In the genomic region with DNA sequence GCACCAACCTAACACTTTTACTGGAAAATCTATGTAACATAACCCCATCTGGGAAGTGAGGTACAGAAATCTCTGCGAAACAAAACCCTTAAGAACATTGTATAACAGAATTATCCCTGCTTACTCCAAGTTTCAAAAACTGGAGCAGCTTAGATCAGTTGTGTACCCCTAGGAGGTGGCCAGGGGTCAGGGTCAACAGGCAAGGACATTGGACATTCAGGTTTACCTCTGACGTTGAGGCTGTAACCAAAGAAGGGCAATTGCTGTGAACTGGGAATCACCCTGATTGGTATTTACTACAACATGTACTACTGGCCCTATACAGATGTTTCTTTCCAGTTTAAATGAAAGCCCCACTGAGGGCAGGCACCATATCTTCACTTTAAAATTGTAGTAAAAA, we compare ENCODE assay signal across 20 cellular contexts. TPM values are rescaled to one million over a fixed set of nuclear protein-coding genes. Genes with fewer than 3 reads are reported as not detected.
DNase-seq lines count a peak whose midpoint lies in the region; ATAC-seq, FAIRE-seq and TF ChIP-seq lines count a peak whose summit lies in the region.
"Had no signal": no experiment of that assay in that cellular context is flagged by ENCODE, and none has a peak within 500 bp of the region (broad histone marks: within the 10 kb centered on the region; RNA-seq: fewer than 3 reads in every experiment).

No MANE protein-coding gene starts in this region.

- DNase-seq in GM12892 (ENCODE audit: insufficient read length) (no peak), SIG-M5 treated with dmso at 0.1 percent for 504 hours (lab: John Stamatoyannopoulos, UW; ENCODE audit: unreplicated experiment) (no peak)
- DNase-seq: activated T-cell treated with anti-CD3 and anti-CD28 coated beads, Interleukin-2, amount 50 U/mL, for 1 hour; anterior cingulate cortex; dermis blood vessel endothelial cell; IMR-90; midbrain; NCI-H1105 treated with DMSO at 0.1 percent for 48 hours; NCI-H2029 treated with DMSO at 0.1 percent for 48 hours; NCI-H226; psoas muscle; SHP77 treated with DMSO at 0.1 percent for 48 hours had no signal

- no peak overlapping the region; a peak in 1 of 22 replicates for H3K9ac ChIP-seq in BLaER1 treated with 17β-estradiol and CSF1 and Interleukin-3, amounts not matched to agents 10 nM and 100 nM
- H3K9ac ChIP-seq in Loucy (ENCODE audit: low read depth, low read length, poor library complexity, severe bottlenecking): peak overlapping the region; percentile 80
- H3K9ac ChIP-seq in mucosa of rectum (ENCODE audit: low read depth in 1 of 2, low read length in 2 of 2): no peak overlapping the region

- ATAC-seq in GM18511 (IDR thresholded peaks at IDR 0.05; ENCODE audit: unreplicated experiment): no peak
- ATAC-seq: heart left ventricle, left lobe of liver, psoas muscle had no signal

- TF ChIP-seq CTCF in Loucy (conservative IDR thresholded peaks at IDR 0.05; ENCODE audit: low read length): no peak

- no peak overlapping the region for H3K27ac ChIP-seq in BLaER1 treated with 17β-estradiol and CSF1 and Interleukin-3, amounts not matched to agents 10 nM and 100 nM
- peak overlapping the region; percentile 96 for H3K27ac ChIP-seq in mucosa of rectum (ENCODE audit: low read depth in 2 of 2, low read length in 2 of 2)
- H3K27ac ChIP-seq: neutrophil had no signal

- H4K20me1 ChIP-seq in BLaER1 treated with 17β-estradiol and CSF1 and Interleukin-3, amounts not matched to agents 10 nM and 100 nM: peaks cover 0 to 34% (median 12%) of the 10 kb centered on the region in 11 experiments; a peak in 13 of 22 replicates
- H4K20me1 ChIP-seq in Loucy (ENCODE audit: insufficient read depth, low read length, poor library complexity, severe bottlenecking): no peaks in the 10 kb centered on the region

- peak overlapping the region in 9 of 11 experiments; percentile 76 to 96 (median 89); a peak in 14 of 22 replicates for H3K4me2 ChIP-seq in BLaER1 treated with 17β-estradiol and CSF1 and Interleukin-3, amounts not matched to agents 10 nM and 100 nM
- peak overlapping the region; percentile 81 for H3K4me2 ChIP-seq in Loucy (ENCODE audit: low read depth, low read length, poor library complexity, severe bottlenecking)

- no peak for TF ChIP-seq POLR2A in GM12892 (IDR thresholded peaks at IDR 0.05; ENCODE audit: low read depth, low read length)

- H3K27me3 ChIP-seq in BLaER1 treated with 17β-estradiol and CSF1 and Interleukin-3, amounts not matched to agents 10 nM and 100 nM: peaks cover 31 to 43% (median 35%) of the 10 kb centered on the region in 11 experiments
- H3K27me3 ChIP-seq in Loucy (ENCODE audit: insufficient read depth, low read length, poor library complexity, severe bottlenecking) (no peaks in the 10 kb centered on the region), mucosa of rectum (ENCODE audit: control insufficient read depth in 2 of 2, insufficient read depth in 2 of 2, low read length in 2 of 2) (peaks cover 12 to 13% of the 10 kb centered on the region in 2 donors)

- peaks cover 0 to 16% (median 12%) of the 10 kb centered on the region in 11 experiments; a peak in 15 of 22 replicates for H3K36me3 ChIP-seq in BLaER1 treated with 17β-estradiol and CSF1 and Interleukin-3, amounts not matched to agents 10 nM and 100 nM
- H3K36me3 ChIP-seq in Loucy (ENCODE audit: insufficient read depth, low read length): no peaks in the 10 kb centered on the region; the same call in 1 of the 2 replicates
- H3K36me3 ChIP-seq in mucosa of rectum (ENCODE audit: control insufficient read depth in 2 of 2, insufficient read depth in 2 of 2, low read length in 2 of 2): peaks cover 0 to 5% of the 10 kb centered on the region in 2 donors
- H3K36me3 ChIP-seq: neutrophil had no signal

- no peaks in the 10 kb centered on the region for H3K9me3 ChIP-seq in BLaER1 treated with 17β-estradiol and CSF1 and Interleukin-3, amounts not matched to agents 10 nM and 100 nM (replicated peaks in 1 of 11)
- no peaks in the 10 kb centered on the region for H3K9me3 ChIP-seq in Loucy (ENCODE audit: insufficient read depth, low read depth, low read length)
- no peaks in the 10 kb centered on the region for H3K9me3 ChIP-seq in mucosa of rectum (ENCODE audit: control insufficient read depth in 2 of 2, low read length in 2 of 2)
- H3K9me3 ChIP-seq: heart left ventricle, neutrophil, psoas muscle had no signal

- H3K9me2 ChIP-seq in Loucy (replicated peaks; ENCODE audit: low read depth, low read length): no peaks in the 10 kb centered on the region

- peaks cover 5% of the 10 kb centered on the region; the same call in 1 of the 2 replicates for H3F3A ChIP-seq in Loucy (ENCODE audit: low read depth)

- peaks cover 29 to 47% (median 41%) of the 10 kb centered on the region in 10 experiments for H3K4me1 ChIP-seq in BLaER1 treated with 17β-estradiol and CSF1 and Interleukin-3, amounts not matched to agents 10 nM and 100 nM
- H3K4me1 ChIP-seq in Loucy (ENCODE audit: insufficient read depth, low read length, poor library complexity, severe bottlenecking): peaks cover 22% of the 10 kb centered on the region
- peaks cover 19 to 20% of the 10 kb centered on the region in 2 donors for H3K4me1 ChIP-seq in mucosa of rectum (ENCODE audit: control insufficient read depth in 2 of 2, insufficient read depth in 2 of 2, low read length in 2 of 2)

- no peaks in the 10 kb centered on the region; the same call in 1 of the 2 replicates for H3K79me2 ChIP-seq in Loucy (ENCODE audit: insufficient read depth, low read length)

- no peak overlapping the region for H3K4me3 ChIP-seq in BLaER1 treated with 17β-estradiol and CSF1 and Interleukin-3, amounts not matched to agents 10 nM and 100 nM
- H3K4me3 ChIP-seq in Loucy (ENCODE audit: low read length, poor library complexity, severe bottlenecking) (no peak overlapping the region), mucosa of rectum (ENCODE audit: low read length in 2 of 2) (no peak overlapping the region)

- no peak for FAIRE-seq in GM12892 (lab: Jason Lieb, UNC)
- FAIRE-seq: H1 had no signal

- no peak overlapping the region for H2AFZ ChIP-seq in Loucy (ENCODE audit: low read length)

RNA-seq across cellular contexts. Expression of a gene that starts 13.1 kb away (rescaled TPM):
- polyA plus RNA-seq in GM12892 (2012; ENCODE audit: missing spikeins): 2.2 TPM

RNA-seq across cellular contexts. Expression of a gene that starts 13.2 kb away (rescaled TPM):
- polyA plus RNA-seq in GM12892 (2012; ENCODE audit: missing spikeins): 0.15 TPM

RNA-seq across cellular contexts. Expression of a gene that starts 17.7 kb away (rescaled TPM):
- 0.66 TPM for polyA plus RNA-seq in GM12892 (2012; ENCODE audit: missing spikeins)

RNA-seq across cellular contexts. Expression of a gene that starts 44.5 kb away (rescaled TPM):
- polyA plus RNA-seq in GM12892 (2012; ENCODE audit: missing spikeins): 4.3 TPM

RNA-seq across cellular contexts. Expression of a gene that starts 56.8 kb away (rescaled TPM):
- polyA plus RNA-seq in GM12892 (2012; ENCODE audit: missing spikeins): 13.5 TPM

Comparison
In these comparisons a context has a peak if more than half of its experiments do, and no peak if none do; other contexts are left out.
1. H3K27ac ChIP-seq: peak in mucosa of rectum (2 of 2); none in BLaER1 treated with 17β-estradiol and CSF1 and Interleukin-3, amounts not matched to agents 10 nM and 100 nM (0 of 11).